ENCODE assay signal across 11 cellular contexts in the genomic region with DNA sequence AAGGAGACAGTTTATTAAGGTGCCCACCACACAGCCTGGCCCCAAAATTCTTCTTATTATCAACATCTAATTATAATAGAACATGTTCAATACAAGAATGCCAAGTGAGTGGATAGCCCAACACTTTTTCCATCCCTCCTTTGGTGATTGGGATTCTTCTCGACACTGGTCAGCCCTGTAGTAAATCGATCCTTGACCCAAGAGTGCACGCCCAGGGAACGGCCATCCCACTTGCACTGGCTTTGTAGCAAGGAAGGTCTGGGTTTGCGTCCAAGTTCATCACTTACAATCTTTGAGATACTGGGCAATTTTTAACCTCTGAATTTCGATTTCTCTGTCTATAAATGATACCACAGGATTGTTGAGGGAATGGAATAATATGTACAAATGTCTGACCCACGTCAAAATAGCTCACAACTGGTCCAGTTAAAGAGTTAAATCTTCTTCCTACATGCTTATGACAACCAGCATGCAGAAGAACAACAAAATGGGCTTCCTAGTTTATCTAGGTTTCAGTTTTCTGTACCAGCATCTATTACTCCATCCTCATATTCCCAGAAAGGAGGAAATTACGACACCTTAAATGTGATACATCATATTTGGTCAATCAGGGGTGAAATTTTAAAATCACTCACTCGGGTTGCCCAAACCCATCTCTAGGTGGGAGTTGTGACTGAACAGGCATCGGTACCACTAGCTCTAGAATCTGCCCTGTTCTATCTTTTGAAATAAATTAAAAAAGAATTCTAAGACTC.
"Had no signal": no experiment of that assay in that cellular context is flagged by ENCODE, and none has a peak within 500 bp of the region (broad histone marks: within the 10 kb centered on the region; RNA-seq: fewer than 3 reads in every experiment).

No MANE protein-coding gene starts in this region.

- H3K27ac ChIP-seq: cardiac muscle cell, esophagus muscularis mucosa, ovary, vagina had no signal

- ATAC-seq: activated naive CD8-positive, alpha-beta T cell treated with anti-CD3 and anti-CD28 coated beads, Interleukin-2, amount 50 U/mL, for 24 hours; heart left ventricle had no signal

- H3K27me3 ChIP-seq: esophagus muscularis mucosa, heart left ventricle, ovary, vagina had no signal

- H3K4me3 ChIP-seq: cardiac muscle cell, esophagus muscularis mucosa, heart left ventricle, ovary, vagina had no signal

- H3K9me3 ChIP-seq: esophagus muscularis mucosa, ovary, vagina had no signal

- H3K27ac Mint-ChIP-seq: activated naive CD8-positive, alpha-beta T cell treated with anti-CD3 and anti-CD28 coated beads, Interleukin-2, amount 50 U/mL, for 24 hours; memory B cell; nephron progenitor cell; T-helper 1 cell treated with Interleukin-12 subunit alpha and Interleukin-12 subunit beta and Interleukin-4 antibody, amounts not matched to agents 30 μg/mL and 1 μg/mL, for 36 hours had no signal

- H3K4me3 Mint-ChIP-seq: activated naive CD8-positive, alpha-beta T cell treated with anti-CD3 and anti-CD28 coated beads, Interleukin-2, amount 50 U/mL, for 24 hours; memory B cell; nephron progenitor cell; T-helper 1 cell treated with Interleukin-12 subunit alpha and Interleukin-12 subunit beta and Interleukin-4 antibody, amounts not matched to agents 30 μg/mL and 1 μg/mL, for 36 hours had no signal

- H3K36me3 ChIP-seq: cardiac muscle cell, ovary had no signal

- DNase-seq: activated CD4-positive, alpha-beta T cell treated with anti-CD3 and anti-CD28 coated beads, Interleukin-2, amount 50 U/mL, for 1 hour; activated CD4-positive, CD25-positive, alpha-beta regulatory T cell; activated naive CD8-positive, alpha-beta T cell treated with anti-CD3 and anti-CD28 coated beads, Interleukin-2, amount 50 U/mL, for 24 hours; heart left ventricle; nephron progenitor cell; ovary had no signal

- H3K4me1 Mint-ChIP-seq: memory B cell had no signal

- H3K27me3 Mint-ChIP-seq: activated naive CD8-positive, alpha-beta T cell treated with anti-CD3 and anti-CD28 coated beads, Interleukin-2, amount 50 U/mL, for 24 hours; memory B cell had no signal
